Comparison of ENCODE assay signal across 9 cellular contexts in genomic region chr17:17724991-17725852, GRCh38. TPM values are rescaled to one million over a fixed set of nuclear protein-coding genes. Genes with fewer than 3 reads are reported as not detected.
DNase-seq lines count a peak whose midpoint lies in the region; ATAC-seq and TF ChIP-seq lines count a peak whose summit lies in the region.
"Had no signal": no experiment of that assay in that cellular context is flagged by ENCODE, and none has a peak within 500 bp of the region (broad histone marks: within the 10 kb centered on the region; RNA-seq: fewer than 3 reads in every experiment).

No MANE protein-coding gene starts in this region.

- peak overlapping the region; percentile 27 for H3K4me3 Mint-ChIP-seq in activated CD8-positive, alpha-beta T cell treated with anti-CD3 and anti-CD28 coated beads for 36 hours
- H3K4me3 Mint-ChIP-seq in stimulated activated naive CD8-positive, alpha-beta T cell treated with anti-CD3 and anti-CD28 coated beads, Interleukin-15, amount 100 ng/mL, for 72 hours: peak overlapping the region; percentile 36 to 66

- POLR2A ChIA-PET in activated CD8-positive, alpha-beta T cell treated with anti-CD3 and anti-CD28 coated beads for 36 hours (lab: Charles Lee): interaction anchor here (1.2 kb wide), 1 partner anchor 43 kb away, joined by 5 read pairs; no protein-coding TSS in a partner anchor

- DNase-seq in NCI-H2171 treated with DMSO at 0.1 percent for 48 hours (lab: John Stamatoyannopoulos, UW): peak; percentile 11
- no peak for DNase-seq in NCI-H2171 (lab: John Stamatoyannopoulos, UW)
- DNase-seq in activated CD8-positive, alpha-beta T cell treated with anti-CD3 and anti-CD28 coated beads for 36 hours: no peak
- no peak for DNase-seq in stimulated activated naive CD8-positive, alpha-beta T cell treated with anti-CD3 and anti-CD28 coated beads, Interleukin-15, amount 100 ng/mL, for 72 hours
- no peak for DNase-seq in NCI-H1092 (lab: John Stamatoyannopoulos, UW)
- DNase-seq in RKO (ENCODE audit: low spot score): no peak
- DNase-seq: NCI-H446 treated with DMSO at 0.1 percent for 48 hours had no signal

- H3K9me3 ChIP-seq in iPS-18a (ENCODE audit: control insufficient read depth, low read depth, low read length): no peaks in the 10 kb centered on the region

- H3K36me3 ChIP-seq in iPS-18a (ENCODE audit: control insufficient read depth, low read depth, low read length): no peaks in the 10 kb centered on the region

- H3K4me1 ChIP-seq in iPS-18a (ENCODE audit: control insufficient read depth, low read depth, low read length): peaks cover 17% of the 10 kb centered on the region

- peaks cover 3% of the 10 kb centered on the region for H3K36me3 Mint-ChIP-seq in activated CD8-positive, alpha-beta T cell treated with anti-CD3 and anti-CD28 coated beads for 36 hours (ENCODE audit: low read depth)

- ATAC-seq in activated CD8-positive, alpha-beta T cell treated with anti-CD3 and anti-CD28 coated beads for 36 hours: no peak
- ATAC-seq in stimulated activated naive CD8-positive, alpha-beta T cell treated with anti-CD3 and anti-CD28 coated beads, Interleukin-15, amount 100 ng/mL, for 72 hours: no peak
- no peak for ATAC-seq in HG02610 (IDR thresholded peaks at IDR 0.05; ENCODE audit: unreplicated experiment)

- peaks cover 38% of the 10 kb centered on the region for H3K4me1 Mint-ChIP-seq in activated CD8-positive, alpha-beta T cell treated with anti-CD3 and anti-CD28 coated beads for 36 hours (ENCODE audit: low read depth)
- peaks cover 89% of the 10 kb centered on the region for H3K4me1 Mint-ChIP-seq in stimulated activated naive CD8-positive, alpha-beta T cell treated with anti-CD3 and anti-CD28 coated beads, Interleukin-15, amount 100 ng/mL, for 72 hours

- H3K9me3 Mint-ChIP-seq in activated CD8-positive, alpha-beta T cell treated with anti-CD3 and anti-CD28 coated beads for 36 hours: no peaks in the 10 kb centered on the region
- H3K9me3 Mint-ChIP-seq in stimulated activated naive CD8-positive, alpha-beta T cell treated with anti-CD3 and anti-CD28 coated beads, Interleukin-15, amount 100 ng/mL, for 72 hours: no peaks in the 10 kb centered on the region

- peaks cover 97% of the 10 kb centered on the region for H3K27me3 ChIP-seq in iPS-18a (ENCODE audit: control insufficient read depth, insufficient read depth, low read length)

- intact Hi-C loops in activated CD8-positive, alpha-beta T cell treated with anti-CD3 and anti-CD28 coated beads for 36 hours (cut with micrococcal nuclease): no loop called here

- H3K27ac Mint-ChIP-seq in activated CD8-positive, alpha-beta T cell treated with anti-CD3 and anti-CD28 coated beads for 36 hours: no peak overlapping the region
- no peak overlapping the region for H3K27ac Mint-ChIP-seq in stimulated activated naive CD8-positive, alpha-beta T cell treated with anti-CD3 and anti-CD28 coated beads, Interleukin-15, amount 100 ng/mL, for 72 hours

- no peak overlapping the region for H3K27ac ChIP-seq in iPS-18a (ENCODE audit: low read length)

- CTCF ChIA-PET in activated CD8-positive, alpha-beta T cell treated with anti-CD3 and anti-CD28 coated beads for 36 hours (lab: Charles Lee): interaction anchor here (1.3 kb wide), 1 partner anchor 194 kb away, joined by 3 read pairs; no protein-coding TSS in a partner anchor

- H3K9ac ChIP-seq in iPS-18a (ENCODE audit: low read length): peak overlapping the region; percentile 8

- no peak for TF ChIP-seq CTCF in activated CD8-positive, alpha-beta T cell treated with anti-CD3 and anti-CD28 coated beads for 36 hours (IDR thresholded peaks at IDR 0.05)

- H3K4me3 ChIP-seq in iPS-18a (ENCODE audit: low read length): peak overlapping the region; percentile 68

- peaks cover 8% of the 10 kb centered on the region for H3K27me3 Mint-ChIP-seq in activated CD8-positive, alpha-beta T cell treated with anti-CD3 and anti-CD28 coated beads for 36 hours
- peaks cover 24% of the 10 kb centered on the region for H3K27me3 Mint-ChIP-seq in stimulated activated naive CD8-positive, alpha-beta T cell treated with anti-CD3 and anti-CD28 coated beads, Interleukin-15, amount 100 ng/mL, for 72 hours

RNA-seq across cellular contexts. Expression of gene RAI1, which starts 44.0 kb away (rescaled TPM):
- total RNA-seq in activated CD8-positive, alpha-beta T cell treated with anti-CD3 and anti-CD28 coated beads for 36 hours: 10 to 100 TPM; 18.1 to 20.3 TPM
